Comparison of ENCODE assay signal across 4 cellular contexts in genomic region chr1:248306740-248307139, GRCh38. TPM values are rescaled to one million over a fixed set of nuclear protein-coding genes. Genes with fewer than 3 reads are reported as not detected.
"Had no signal": no experiment of that assay in that cellular context is flagged by ENCODE, and none has a peak within 500 bp of the region (broad histone marks: within the 10 kb centered on the region; RNA-seq: fewer than 3 reads in every experiment).

No MANE protein-coding gene starts in this region.

RNA-seq across cellular contexts. Expression of gene OR2T12, which starts 3.5 kb away (rescaled TPM):
- total RNA-seq: LHCN-M2, M059J, MCF 10A, NCI-H460 had no signal

RNA-seq across cellular contexts. Expression of gene OR2M7, which starts 17.6 kb away (rescaled TPM):
- total RNA-seq: LHCN-M2, M059J, MCF 10A, NCI-H460 had no signal

RNA-seq across cellular contexts. Expression of gene OR2T33, which starts 29.0 kb away (rescaled TPM):
- total RNA-seq: LHCN-M2, M059J, MCF 10A, NCI-H460 had no signal

RNA-seq across cellular contexts. Expression of gene OR14C36, which starts 41.8 kb away (rescaled TPM):
- total RNA-seq: LHCN-M2, M059J, MCF 10A, NCI-H460 had no signal

RNA-seq across cellular contexts. Expression of gene OR2T4, which starts 54.7 kb away (rescaled TPM):
- total RNA-seq: LHCN-M2, M059J, MCF 10A, NCI-H460 had no signal
